In genomic region chr9:91207889-91208651, GRCh38 we compare ENCODE assay signal across 9 cellular contexts.
DNase-seq lines count a peak whose midpoint lies in the region; ATAC-seq and TF ChIP-seq lines count a peak whose summit lies in the region.
"Had no signal": no experiment of that assay in that cellular context is flagged by ENCODE, and none has a peak within 500 bp of the region (broad histone marks: within the 10 kb centered on the region; RNA-seq: fewer than 3 reads in every experiment).

No MANE protein-coding gene starts in this region.

- no peak overlapping the region for H3K4me3 ChIP-seq in PC-3 (ENCODE audit: low read length)
- peak overlapping the region; percentile 0 for H3K4me3 ChIP-seq in epithelial cell of proximal tubule (ENCODE audit: low read depth, low read length)

- no peaks in the 10 kb centered on the region for H4K20me1 ChIP-seq in PC-3 (ENCODE audit: low read length)

- no peaks in the 10 kb centered on the region for H3K9me3 ChIP-seq in PC-3 (ENCODE audit: low read length)

- H3K4me2 ChIP-seq in PC-3 (ENCODE audit: low read length) = peak overlapping the region; percentile 21; the same call in 1 of the 2 replicates

- no peak overlapping the region for H3K9ac ChIP-seq in PC-3 (ENCODE audit: low read length)

- CTCF ChIA-PET in PC-3 (lab: Charles Lee) = no interaction called here

- H3K4me1 ChIP-seq in PC-3 (ENCODE audit: insufficient read depth, low read length) = 0 out of 2 replicates have a peak, but pooled peaks cover 5% of the 10 kb centered on the region

- BruUV-seq in PC-3 (replicated peaks; lab: Mats Ljungman, UMichigan) = no TSS peak

- no peaks in the 10 kb centered on the region for H3F3A ChIP-seq in PC-3 (ENCODE audit: low read length, unreplicated experiment)

- DNase-seq in NCI-H2196 (lab: John Stamatoyannopoulos, UW; ENCODE audit: unreplicated experiment) (peak; percentile 36), NCI-H2196 treated with DMSO at 0.1 percent for 48 hours (lab: John Stamatoyannopoulos, UW; ENCODE audit: unreplicated experiment) (no peak), PC-3 (no peak), epithelial cell of proximal tubule (ENCODE audit: low read depth) (no peak), pons (ENCODE audit: low spot score) (peak; percentile 73), COR-L47 (lab: John Stamatoyannopoulos, UW) (no peak)
- DNase-seq in effector CD4-positive, alpha-beta T cell = no peak

- H3K9me2 ChIP-seq in PC-3 (replicated peaks; ENCODE audit: low read length) = no peaks in the 10 kb centered on the region

- no peaks in the 10 kb centered on the region for H3K79me2 ChIP-seq in PC-3 (ENCODE audit: low read length)

- peak; percentile 84 for ATAC-seq in HG02870 (IDR thresholded peaks at IDR 0.05; ENCODE audit: unreplicated experiment)
- no peak; the same call in 1 of the 2 replicates for ATAC-seq in PC-3

- no peaks in the 10 kb centered on the region for H3K36me3 ChIP-seq in PC-3 (ENCODE audit: low read depth, low read length)

- H3K27me3 ChIP-seq in PC-3 (ENCODE audit: low read length) = no peaks in the 10 kb centered on the region

- intact Hi-C loops in PC-3 (cut with micrococcal nuclease) = no loop called here

- no peak overlapping the region for H2AFZ ChIP-seq in PC-3 (ENCODE audit: low read length)

- H3K27ac ChIP-seq in PC-3 (ENCODE audit: low read length) = no peak overlapping the region
- H3K27ac ChIP-seq: 22Rv1 had no signal

- TF ChIP-seq CTCF in PC-3 (conservative IDR thresholded peaks at IDR 0.05; ENCODE audit: low read depth, low read length) = no peak
- TF ChIP-seq CTCF in epithelial cell of proximal tubule (conservative IDR thresholded peaks at IDR 0.05; ENCODE audit: low read depth, low read length) = no peak

- POLR2A ChIA-PET in PC-3 (lab: Charles Lee; ENCODE audit: unreplicated experiment) = interaction anchor here (0.6 kb wide), 1 partner anchor 249 kb away, joined by 3 read pairs; no protein-coding TSS in a partner anchor

Comparison
In these comparisons a context has a peak if more than half of its experiments do, and no peak if none do; other contexts are left out.
1. DNase-seq: peak in NCI-H2196 (single experiment) and pons (single experiment); none in NCI-H2196 treated with DMSO at 0.1 percent for 48 hours (single experiment), PC-3 (single experiment), epithelial cell of proximal tubule (single experiment), effector CD4-positive, alpha-beta T cell (single experiment) and COR-L47 (single experiment).